ENCODE assay signal across 28 cellular contexts in genomic region chr10:50929670-50930069, GRCh38. TPM values are rescaled to one million over a fixed set of nuclear protein-coding genes. Genes with fewer than 3 reads are reported as not detected.
DNase-seq lines count a peak whose midpoint lies in the region; ATAC-seq, FAIRE-seq and TF ChIP-seq lines count a peak whose summit lies in the region.
"Had no signal": no experiment of that assay in that cellular context is flagged by ENCODE, and none has a peak within 500 bp of the region (broad histone marks: within the 10 kb centered on the region; RNA-seq: fewer than 3 reads in every experiment).

No MANE protein-coding gene starts in this region.

- H3K4me1 ChIP-seq in NT2/D1 (ENCODE audit: insufficient read depth, insufficient read length) (no peaks in the 10 kb centered on the region), endothelial cell of umbilical vein (ENCODE audit: control insufficient read depth, extremely low read depth, insufficient read depth, low read length) (no peaks in the 10 kb centered on the region)
- H3K4me1 ChIP-seq: right lobe of liver had no signal

- H3K4me3 ChIP-seq in NT2/D1 (ENCODE audit: insufficient read length, low read depth), result no peak overlapping the region
- no peak overlapping the region for H3K4me3 ChIP-seq in endothelial cell of umbilical vein (replicated peaks in 1 of 3; ENCODE audit: insufficient read depth in 1 of 3, low read depth in 1 of 3, low read length in 3 of 3)
- H3K4me3 ChIP-seq: ovary, right lobe of liver, thoracic aorta had no signal

- H3K36me3 ChIP-seq in NT2/D1 (ENCODE audit: insufficient read depth, insufficient read length, low read length) (no peaks in the 10 kb centered on the region), endothelial cell of umbilical vein (ENCODE audit: control insufficient read depth in 2 of 2, extremely low read depth in 1 of 2, insufficient read depth in 2 of 2, low read length in 2 of 2) (no peaks in the 10 kb centered on the region)
- H3K36me3 ChIP-seq: ovary, right lobe of liver, thoracic aorta had no signal

- no peak overlapping the region for H3K4me2 ChIP-seq in endothelial cell of umbilical vein (ENCODE audit: insufficient read depth, low read length)

- no peaks in the 10 kb centered on the region for H3K9me1 ChIP-seq in endothelial cell of umbilical vein (replicated peaks; ENCODE audit: control insufficient read depth, extremely low read depth, insufficient read depth, low read length)

- ATAC-seq in HG02623 (IDR thresholded peaks at IDR 0.05; ENCODE audit: unreplicated experiment) (peak; percentile 52), HG03045 (IDR thresholded peaks at IDR 0.05; ENCODE audit: unreplicated experiment) (no peak), GM18870 (IDR thresholded peaks at IDR 0.05; ENCODE audit: unreplicated experiment) (no peak)
- ATAC-seq: activated CD8-positive, alpha-beta T cell treated with anti-CD3 and anti-CD28 coated beads, Interleukin-2, amount 10 ng/mL, durations not matched to agents 7 days and 5 days; naive thymus-derived CD4-positive, alpha-beta T cell; right lobe of liver; stimulated activated effector memory CD8-positive, alpha-beta T cell treated with anti-CD3 and anti-CD28 coated beads, Interleukin-12 subunit alpha, Interleukin-12 subunit beta, amount 100 ng/mL, for 72 hours had no signal

- H3K9me3 ChIP-seq in NT2/D1 (ENCODE audit: insufficient read depth, low read length) (no peaks in the 10 kb centered on the region), endothelial cell of umbilical vein (replicated peaks; ENCODE audit: control insufficient read depth, insufficient read depth, low read length) (no peaks in the 10 kb centered on the region)
- H3K9me3 ChIP-seq: ovary, right lobe of liver, thoracic aorta had no signal

- dilution Hi-C loops in endothelial cell of umbilical vein (cut with MboI; ENCODE audit: extremely low pct_ligation_motif_present, low sequenced_read_pairs), result no loop called here

- CTCF ChIA-PET in endothelial cell of umbilical vein (lab: Charles Lee), result interaction anchor here (1.7 kb wide), 1 partner anchor 32 kb away, joined by 4 read pairs; no protein-coding TSS in a partner anchor

- H3K27me3 ChIP-seq in NT2/D1 (ENCODE audit: insufficient read depth, insufficient read length) (no peaks in the 10 kb centered on the region), endothelial cell of umbilical vein (ENCODE audit: control insufficient read depth in 2 of 2, insufficient read depth in 2 of 2, low read length in 2 of 2) (peaks cover 4 to 14% of the 10 kb centered on the region in 2 experiments)
- H3K27me3 ChIP-seq: ovary, right lobe of liver had no signal

- H3K79me2 ChIP-seq in endothelial cell of umbilical vein (ENCODE audit: control insufficient read depth, insufficient read depth, low read length), result no peaks in the 10 kb centered on the region

- H3K27ac ChIP-seq in endothelial cell of umbilical vein (ENCODE audit: insufficient read depth, low read depth, low read length), result no peak overlapping the region
- H3K27ac ChIP-seq: ovary, right lobe of liver, thoracic aorta had no signal

- no peaks in the 10 kb centered on the region for H4K20me1 ChIP-seq in endothelial cell of umbilical vein (replicated peaks; ENCODE audit: control insufficient read depth, extremely low read depth, insufficient read depth, low read length)

- TF ChIP-seq POLR2A in endothelial cell of umbilical vein (IDR thresholded peaks at IDR 0.05; ENCODE audit: low read depth, low read length), result no peak

- no TSS peak for BruUV-seq in endothelial cell of umbilical vein (replicated peaks; lab: Mats Ljungman, UMichigan)

- no peak for FAIRE-seq in endothelial cell of umbilical vein (lab: Jason Lieb, UNC)
- FAIRE-seq: kidney had no signal

- TF ChIP-seq CTCF in endothelial cell of umbilical vein (IDR thresholded peaks at IDR 0.05; ENCODE audit: extremely low read depth in 1 of 2, insufficient read depth in 1 of 2, low read depth in 1 of 2, low read length in 2 of 2), result no peak

- DNase-seq in AG20443 (ENCODE audit: low spot score), result peak; percentile 51
- DNase-seq in NT2/D1 (ENCODE audit: low read depth, low spot score), result peak; percentile 0
- DNase-seq in endothelial cell of umbilical vein (ENCODE audit: low read depth, low spot score), result peak; percentile 44
- no peak for DNase-seq in NCI-H1048 (lab: John Stamatoyannopoulos, UW)
- no peak for DNase-seq in activated effector memory CD4-positive, alpha-beta T cell treated with anti-CD3 and anti-CD28 coated beads, Interleukin-2, amount 50 U/mL, for 16 hours
- DNase-seq: ACHN; activated CD8-positive, alpha-beta T cell treated with anti-CD3 and anti-CD28 coated beads, Interleukin-2, amount 10 ng/mL, durations not matched to agents 7 days and 5 days; activated T-cell treated with anti-CD3 and anti-CD28 coated beads, Interleukin-2, amount 50 U/mL, for 48 hours; CD4-positive, alpha-beta T cell; DMS153; effector memory CD4-positive, alpha-beta T cell; hippocampal formation; IMR-90; kidney; MV-4-11; naive thymus-derived CD4-positive, alpha-beta T cell; NCI-H2029; NCI-H446 treated with DMSO at 0.1 percent for 48 hours; ovary; right lobe of liver; SHP77 had no signal

- H3K9ac ChIP-seq in NT2/D1 (ENCODE audit: insufficient read length, low read depth) (no peak overlapping the region), endothelial cell of umbilical vein (replicated peaks; ENCODE audit: extremely low read depth, insufficient read depth, low read length) (no peak overlapping the region)

- POLR2A ChIA-PET in endothelial cell of umbilical vein (lab: Charles Lee), result no interaction called here

- intact Hi-C loops in endothelial cell of umbilical vein (cut with micrococcal nuclease), result no loop called here

- H2AFZ ChIP-seq in endothelial cell of umbilical vein (ENCODE audit: low read depth, low read length), result no peak overlapping the region

TF ChIP-seq in endothelial cell of umbilical vein, 7 proteins besides CTCF, POLR2A, EP300 and RAD21:
- TF ChIP-seq MYC (IDR thresholded peaks at IDR 0.05; ENCODE audit: low read depth, low read length) (no peak), FOS (IDR thresholded peaks at IDR 0.05; ENCODE audit: borderline replicate concordance, insufficient read depth, low read length) (peak; percentile 39)

RNA-seq across cellular contexts. Expression of gene A1CF, which starts 44.2 kb away (rescaled TPM):
- total RNA-seq in endothelial cell of umbilical vein, result not detected in 2 replicates
- not detected in 2 replicates for polyA plus RNA-seq in endothelial cell of umbilical vein
- not detected in 2 replicates for polyA plus RNA-seq in endothelial cell of umbilical vein (2011; cell fraction: cytosol; rRNA removed)
- not detected in 2 replicates for polyA plus RNA-seq in endothelial cell of umbilical vein (2011; cell fraction: nucleus; rRNA removed)
- not detected in 2 replicates for polyA plus RNA-seq in endothelial cell of umbilical vein (2012)
- not detected in 2 replicates for polyA minus RNA-seq in endothelial cell of umbilical vein
- not detected for polyA minus RNA-seq in endothelial cell of umbilical vein (2011; cell fraction: cytosol; rRNA and poly(A)+ RNA removed)
- not detected in 2 replicates for polyA minus RNA-seq in endothelial cell of umbilical vein (2011; cell fraction: nucleus; rRNA and poly(A)+ RNA removed)
- total RNA-seq: activated CD8-positive, alpha-beta T cell treated with anti-CD3 and anti-CD28 coated beads, Interleukin-2, amount 10 ng/mL, durations not matched to agents 7 days and 5 days; astrocyte; CD4-positive, alpha-beta T cell; chondrocyte; IMR-90; naive thymus-derived CD4-positive, alpha-beta T cell; thoracic aorta had no signal
- polyA plus RNA-seq: IMR-90; naive thymus-derived CD4-positive, alpha-beta T cell; ovary had no signal

Comparison
In these comparisons a context has a peak if more than half of its experiments do, and no peak if none do; other contexts are left out.
1. DNase-seq: peak in AG20443 (single experiment), NT2/D1 (single experiment) and endothelial cell of umbilical vein (single experiment); none in NCI-H1048 (single experiment) and activated effector memory CD4-positive, alpha-beta T cell treated with anti-CD3 and anti-CD28 coated beads, Interleukin-2, amount 50 U/mL, for 16 hours (single experiment).